ENCODE assay signal across 18 cellular contexts in genomic region chr12:12511895-12512674, GRCh38. TPM values are rescaled to one million over a fixed set of nuclear protein-coding genes. Genes with fewer than 3 reads are reported as not detected.
DNase-seq lines count a peak whose midpoint lies in the region; ATAC-seq, FAIRE-seq and TF ChIP-seq lines count a peak whose summit lies in the region.
"Had no signal": no experiment of that assay in that cellular context is flagged by ENCODE, and none has a peak within 500 bp of the region (broad histone marks: within the 10 kb centered on the region; RNA-seq: fewer than 3 reads in every experiment).

No MANE protein-coding gene starts in this region.

- peaks cover 2% of the 10 kb centered on the region; the same call in 1 of the 2 replicates for H3K4me1 ChIP-seq in GM12878 (ENCODE audit: control insufficient read depth, insufficient read depth, low read length)
- H3K4me1 ChIP-seq in endodermal cell (ENCODE audit: control insufficient read depth, insufficient read depth, low read length): peaks cover 7% of the 10 kb centered on the region

- ATAC-seq in GM12878 (peak; percentile 84), GM18907 (IDR thresholded peaks at IDR 0.05; ENCODE audit: unreplicated experiment) (no peak)
- ATAC-seq in stimulated activated effector memory CD8-positive, alpha-beta T cell treated with anti-CD3 and anti-CD28 coated beads, Interleukin-12 subunit alpha, Interleukin-12 subunit beta, amount 100 ng/mL, for 72 hours: peak; percentile 98
- ATAC-seq: left lung had no signal

- no peak for TF ChIP-seq RAD21 in GM12878 (IDR thresholded peaks at IDR 0.05; ENCODE audit: insufficient read depth, low read depth, low read length)

- peak; percentile 63 for DNase-seq in activated naive CD4-positive, alpha-beta T cell treated with anti-CD3 and anti-CD28 coated beads for 36 hours
- DNase-seq in activated naive CD4-positive, alpha-beta T cell (lab: John Stamatoyannopoulos, UW): no peak
- DNase-seq in GM19239 (ENCODE audit: insufficient read length, low spot score) (no peak), GM12878 (ENCODE audit: low read depth, low spot score) (no peak), EL (no peak), endodermal cell (no peak)
- no peak for DNase-seq in stimulated activated effector memory CD8-positive, alpha-beta T cell treated with anti-CD3 and anti-CD28 coated beads, Interleukin-12 subunit alpha, Interleukin-12 subunit beta, amount 100 ng/mL, for 72 hours (ENCODE audit: low spot score in 2 of 2)
- DNase-seq: activated B cell treated with CpG ODN at 0.5 μM for 24 hours, Calu3, GDM1, H7, left lung, NCI-H187 treated with DMSO at 0.1 percent for 48 hours, NCI-H446, thyroid gland had no signal

- H3K9ac ChIP-seq in GM12878 (ENCODE audit: control insufficient read depth, insufficient read depth, low read length) (no peak overlapping the region), endodermal cell (ENCODE audit: extremely low read depth, low read length, poor library complexity, severe bottlenecking) (no peak overlapping the region)

- 74% methylated on average over 5 of the region's 5 CpGs for WGBS in GM12878 (ENCODE audit: insufficient coverage, insufficient replicate concordance, low lambda C conversion rate, missing lambda C conversion rate)
- 94 to 95% methylated on average over 3 to 5 of the region's 5 CpGs for WGBS in endodermal cell (ENCODE audit: insufficient coverage in 1 of 2, insufficient read length in 1 of 2), 2 experiments

- peaks cover 0 to 3% of the 10 kb centered on the region in 2 experiments; a peak in 3 of 4 replicates for H3K36me3 ChIP-seq in GM12878 (ENCODE audit: control insufficient read depth in 2 of 2, insufficient read depth in 2 of 2, low read length in 1 of 2)
- H3K36me3 ChIP-seq in endodermal cell (ENCODE audit: control insufficient read depth, insufficient read depth, low read length): peaks cover 17% of the 10 kb centered on the region
- H3K36me3 ChIP-seq: thyroid gland had no signal

- H2AFZ ChIP-seq in GM12878 (ENCODE audit: control insufficient read depth, low read depth, low read length): no peak overlapping the region

- H3K27me3 ChIP-seq in GM12878 (replicated peaks in 1 of 2; ENCODE audit: control insufficient read depth in 2 of 2, insufficient read depth in 2 of 2, low read length in 1 of 2): no peaks in the 10 kb centered on the region
- H3K27me3 ChIP-seq in endodermal cell (ENCODE audit: control insufficient read depth, insufficient read depth, low read length, poor library complexity, severe bottlenecking): no peaks in the 10 kb centered on the region
- H3K27me3 ChIP-seq: left lung, thyroid gland had no signal

- no peaks in the 10 kb centered on the region for H3K9me3 Mint-ChIP-seq in activated naive CD4-positive, alpha-beta T cell treated with anti-CD3 and anti-CD28 coated beads for 36 hours
- H3K9me3 Mint-ChIP-seq in stimulated activated effector memory CD8-positive, alpha-beta T cell treated with anti-CD3 and anti-CD28 coated beads, Interleukin-12 subunit alpha, Interleukin-12 subunit beta, amount 100 ng/mL, for 72 hours: no peaks in the 10 kb centered on the region
- no peaks in the 10 kb centered on the region for H3K9me3 Mint-ChIP-seq in endodermal cell
- H3K9me3 Mint-ChIP-seq: activated B cell treated with CpG ODN at 0.5 μM for 24 hours; activated T-helper 2 cell treated with anti-CD3 and anti-CD28 coated beads, Interferon-gamma antibody, Interleukin-2, Interleukin-4, amounts not matched to agents 10 μg/mL and 5 μg/mL and 100 μg/mL, durations not matched to agents 14 hours and 24 hours and 36 hours had no signal

- H3K4me3 ChIP-seq in GM12878 (no peak overlapping the region), endodermal cell (ENCODE audit: low read length) (no peak overlapping the region)
- H3K4me3 ChIP-seq: coronary artery, left lung, thyroid gland had no signal

- POLR2A ChIA-PET in GM12878 (lab: Charles Lee): interaction anchor here (0.5 to 1.6 kb wide), 3 partner anchors 9 to 46 kb away, joined by 3 to 6 read pairs (median 4); no protein-coding TSS in a partner anchor

- intact Hi-C loops in activated naive CD4-positive, alpha-beta T cell treated with anti-CD3 and anti-CD28 coated beads for 36 hours (cut with micrococcal nuclease): loop anchor here (1.0 kb wide), 1 partner anchor 49 kb away; no protein-coding TSS in a partner anchor
- intact Hi-C loops in GM12878 (cut with micrococcal nuclease; ENCODE audit: unreplicated experiment): no loop called here

- H3K27ac Mint-ChIP-seq in activated naive CD4-positive, alpha-beta T cell treated with anti-CD3 and anti-CD28 coated beads for 36 hours: no peak overlapping the region
- H3K27ac Mint-ChIP-seq in stimulated activated effector memory CD8-positive, alpha-beta T cell treated with anti-CD3 and anti-CD28 coated beads, Interleukin-12 subunit alpha, Interleukin-12 subunit beta, amount 100 ng/mL, for 72 hours: no peak overlapping the region
- no peak overlapping the region for H3K27ac Mint-ChIP-seq in endodermal cell
- H3K27ac Mint-ChIP-seq: activated B cell treated with CpG ODN at 0.5 μM for 24 hours; activated T-helper 2 cell treated with anti-CD3 and anti-CD28 coated beads, Interferon-gamma antibody, Interleukin-2, Interleukin-4, amounts not matched to agents 10 μg/mL and 5 μg/mL and 100 μg/mL, durations not matched to agents 14 hours and 24 hours and 36 hours had no signal

- in situ Hi-C loops in GM12878 (cut with MboI): no loop called here

- H3K4me2 ChIP-seq in GM12878 (ENCODE audit: control insufficient read depth, insufficient read depth): no peak overlapping the region

- H3K27me3 Mint-ChIP-seq in activated naive CD4-positive, alpha-beta T cell treated with anti-CD3 and anti-CD28 coated beads for 36 hours (ENCODE audit: low read depth): no peaks in the 10 kb centered on the region
- no peaks in the 10 kb centered on the region for H3K27me3 Mint-ChIP-seq in endodermal cell (ENCODE audit: insufficient read depth)

- RAD21 ChIA-PET in GM12878 (lab: Charles Lee; ENCODE audit: unreplicated experiment): interaction anchor here (0.9 to 1.3 kb wide), 3 partner anchors 11 to 225 kb away, joined by 3 to 4 read pairs (median 3); no protein-coding TSS in a partner anchor

- FAIRE-seq in GM19239 (lab: Jason Lieb, UNC): peak; percentile 47
- no peak for FAIRE-seq in GM12878 (lab: Jason Lieb, UNC)

- no peak overlapping the region for H3K4me3 Mint-ChIP-seq in activated naive CD4-positive, alpha-beta T cell treated with anti-CD3 and anti-CD28 coated beads for 36 hours
- no peak overlapping the region for H3K4me3 Mint-ChIP-seq in stimulated activated effector memory CD8-positive, alpha-beta T cell treated with anti-CD3 and anti-CD28 coated beads, Interleukin-12 subunit alpha, Interleukin-12 subunit beta, amount 100 ng/mL, for 72 hours
- no peak overlapping the region for H3K4me3 Mint-ChIP-seq in endodermal cell
- H3K4me3 Mint-ChIP-seq: activated B cell treated with CpG ODN at 0.5 μM for 24 hours had no signal

- no TSS peak for BruUV-seq in GM12878 (replicated peaks; lab: Mats Ljungman, UMichigan)

- no peak for TF ChIP-seq CTCF in GM12878 (IDR thresholded peaks at IDR 0.05 in 2 of 3, conservative IDR thresholded peaks at IDR 0.05 in 1 of 3; ENCODE audit: control insufficient read depth in 2 of 3, extremely low read depth in 1 of 3, insufficient read depth in 1 of 3, low read depth in 3 of 3, low read length in 3 of 3)
- no peak for TF ChIP-seq CTCF in endodermal cell (conservative IDR thresholded peaks at IDR 0.05)

- peaks cover 6% of the 10 kb centered on the region for H3K36me3 Mint-ChIP-seq in activated naive CD4-positive, alpha-beta T cell treated with anti-CD3 and anti-CD28 coated beads for 36 hours (ENCODE audit: low read depth)
- peaks cover 31% of the 10 kb centered on the region for H3K36me3 Mint-ChIP-seq in stimulated activated effector memory CD8-positive, alpha-beta T cell treated with anti-CD3 and anti-CD28 coated beads, Interleukin-12 subunit alpha, Interleukin-12 subunit beta, amount 100 ng/mL, for 72 hours
- H3K36me3 Mint-ChIP-seq in endodermal cell (ENCODE audit: low read depth): peaks cover 14% of the 10 kb centered on the region

- H4K20me1 ChIP-seq in GM12878 (ENCODE audit: control insufficient read depth, insufficient read depth): no peaks in the 10 kb centered on the region

- H3K9me3 ChIP-seq in GM12878 (replicated peaks; ENCODE audit: control insufficient read depth, insufficient read depth, low read length): no peaks in the 10 kb centered on the region
- no peaks in the 10 kb centered on the region for H3K9me3 ChIP-seq in endodermal cell (ENCODE audit: control insufficient read depth, low read length)
- H3K9me3 ChIP-seq: left lung, thyroid gland had no signal

- no peak for TF ChIP-seq EP300 in GM12878 (IDR thresholded peaks at IDR 0.05; ENCODE audit: borderline replicate concordance in 1 of 2, control insufficient read depth in 1 of 2, low read depth in 2 of 2, low read length in 2 of 2)

- H3K79me2 ChIP-seq in GM12878 (ENCODE audit: control insufficient read depth, insufficient read depth, low read length): peaks cover 12% of the 10 kb centered on the region

- peaks cover 26% of the 10 kb centered on the region for H3K4me1 Mint-ChIP-seq in activated naive CD4-positive, alpha-beta T cell treated with anti-CD3 and anti-CD28 coated beads for 36 hours (ENCODE audit: low read depth)
- H3K4me1 Mint-ChIP-seq in stimulated activated effector memory CD8-positive, alpha-beta T cell treated with anti-CD3 and anti-CD28 coated beads, Interleukin-12 subunit alpha, Interleukin-12 subunit beta, amount 100 ng/mL, for 72 hours: peaks cover 7% of the 10 kb centered on the region
- H3K4me1 Mint-ChIP-seq in endodermal cell: peaks cover 23% of the 10 kb centered on the region
- H3K4me1 Mint-ChIP-seq: activated B cell treated with CpG ODN at 0.5 μM for 24 hours had no signal

- TF ChIP-seq POLR2A in GM12878 (IDR thresholded peaks at IDR 0.05; ENCODE audit: low read depth, low read length): no peak

- no peak overlapping the region for H3K27ac ChIP-seq in GM12878 (ENCODE audit: control insufficient read depth, insufficient read depth)
- no peak overlapping the region for H3K27ac ChIP-seq in endodermal cell (ENCODE audit: low read depth, low read length)
- H3K27ac ChIP-seq: coronary artery, left lung, thyroid gland had no signal

- SMC1A ChIA-PET in GM12878 (lab: Charles Lee; ENCODE audit: uncharacterized antibody, unreplicated experiment): interaction anchor here (0.9 to 4.0 kb wide), 6 partner anchors 11 to 135 kb away, joined by 3 to 16 read pairs (median 4); no protein-coding TSS in a partner anchor

- CTCF ChIA-PET in activated naive CD4-positive, alpha-beta T cell treated with anti-CD3 and anti-CD28 coated beads for 36 hours (lab: Charles Lee): no interaction called here
- CTCF ChIA-PET in GM12878 (lab: Yijun Ruan, JAX): interaction anchor here (1.1 to 1.2 kb wide), 2 partner anchors 35 to 143 kb away, joined by 3 to 4 read pairs; no protein-coding TSS in a partner anchor

RNA-seq across cellular contexts. Expression of gene DUSP16, which starts 50.6 kb away (rescaled TPM):
- total RNA-seq in activated naive CD4-positive, alpha-beta T cell treated with anti-CD3 and anti-CD28 coated beads for 36 hours: 10 to 100 TPM; 45.7 to 47.2 TPM
- total RNA-seq in GM12878 (2013; cell fraction: nucleolus; rRNA removed): 142 and 202 TPM in 2 replicates
- total RNA-seq in GM12878 (2014; rRNA removed) (25.1 and 27.3 TPM in 2 replicates), GM12878 (2014; rRNA removed; fragmentation: Illumina TruSeq; extraction: Trizol) (33.0 and 33.9 TPM in 2 replicates), GM12878 (2021) (41.6 and 44.2 TPM in 2 replicates), endodermal cell (10 to 100 TPM; 28.1 to 42.5 TPM)
- polyA plus RNA-seq in GM12878 (2011; ENCODE audit: low read depth): 17.2 TPM
- polyA plus RNA-seq in GM12878 (2011; rRNA removed) (75.3 and 85.8 TPM in 2 replicates), GM12878 (2014; fragmentation: Illumina TruSeq; extraction: Trizol) (36.0 and 39.4 TPM in 2 replicates), GM12878 (2014; fragmentation: Nextera tagmentation; extraction: Ambion mirVana) (1 to 10 TPM; 3.9 to 5.0 TPM), GM12878 (2014; rRNA removed) (24.4 and 28.5 TPM in 2 replicates), GM12878 (2016; fragmentation: Nextera tagmentation; extraction: Ambion mirVana) (1 to 10 TPM; 8.5 to 9.7 TPM)
- polyA plus RNA-seq in GM12878 (2011; cell fraction: cytosol; rRNA removed): 42.0 and 85.2 TPM in 2 replicates
- 28.8 and 32.3 TPM in 2 replicates for polyA plus RNA-seq in GM12878 (2011; cell fraction: nucleus; rRNA removed)
- polyA plus RNA-seq in GM12878 (2012): 21.7 and 33.5 TPM in 2 replicates
- polyA minus RNA-seq in GM12878 (2011; rRNA and poly(A)+ RNA removed): 89.2 and 103 TPM in 2 replicates
- 32.7 and 33.5 TPM in 2 replicates for polyA minus RNA-seq in GM12878 (2011; cell fraction: cytosol; rRNA and poly(A)+ RNA removed)
- 24.2 and 25.1 TPM in 2 replicates for polyA minus RNA-seq in GM12878 (2011; cell fraction: nucleus; rRNA and poly(A)+ RNA removed)
- 20.0 TPM for polyA plus RNA-seq in endodermal cell (2013, experiment 1 of 2)
- 17.4 TPM for polyA plus RNA-seq in endodermal cell (2013, experiment 2 of 2)
